20 cellular contexts compared by ENCODE assay signal in the genomic region with DNA sequence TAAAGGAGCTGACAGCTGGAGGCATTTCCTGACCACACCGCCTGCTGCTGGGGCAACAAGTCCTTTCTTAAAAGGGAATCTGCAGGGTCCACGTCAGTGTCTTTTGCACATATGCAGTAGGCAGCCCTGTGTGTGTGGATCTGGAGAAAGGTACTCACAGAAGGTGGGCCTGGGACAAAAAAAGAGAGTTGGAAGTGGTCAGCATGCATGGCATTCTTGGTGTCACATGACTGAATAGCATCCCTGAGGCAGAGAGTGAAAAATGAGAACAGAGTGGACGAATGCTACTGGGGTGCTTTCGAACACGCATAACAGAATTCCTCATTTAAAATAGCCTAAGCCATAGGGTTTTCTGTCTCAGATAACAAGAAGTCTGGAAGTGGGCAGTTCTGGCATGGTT.
"Had no signal": no experiment of that assay in that cellular context is flagged by ENCODE, and none has a peak within 500 bp of the region (broad histone marks: within the 10 kb centered on the region; RNA-seq: fewer than 3 reads in every experiment).

No MANE protein-coding gene starts in this region.

- FAIRE-seq: endothelial cell of umbilical vein, pancreas, urothelium cell line had no signal

- H3K4me3 ChIP-seq: coronary artery, mucosa of descending colon, pancreas, psoas muscle, skin epidermis had no signal

- H3K4me3 Mint-ChIP-seq: endodermal cell; naive thymus-derived CD8-positive, alpha-beta T cell; neural crest cell; type B pancreatic cell had no signal

- ATAC-seq: left lobe of liver; mucosa of descending colon; naive thymus-derived CD8-positive, alpha-beta T cell; pancreas; psoas muscle; sciatic nerve had no signal

- H3K4me1 Mint-ChIP-seq: endodermal cell, neural crest cell had no signal

- H3K36me3 Mint-ChIP-seq: type B pancreatic cell had no signal

- H3K9me3 Mint-ChIP-seq: neural crest cell, type B pancreatic cell had no signal

- H3K9me3 ChIP-seq: mucosa of descending colon, pancreas, psoas muscle had no signal

- H3K27ac ChIP-seq: coronary artery, foreskin keratinocyte, pancreas, psoas muscle, skin epidermis had no signal

- DNase-seq: effector CD4-positive, alpha-beta T cell; endodermal cell; erythroblast; foreskin keratinocyte; mammary epithelial cell; mucosa of descending colon; naive thymus-derived CD8-positive, alpha-beta T cell; occipital lobe; pancreas; psoas muscle; stimulated activated CD4-positive, alpha-beta T cell treated with anti-CD3 and anti-CD28 coated beads, Interleukin-12 subunit alpha, Interleukin-12 subunit beta, amount 100 ng/mL, for 4 hours; stimulated activated naive CD4-positive, alpha-beta T cell treated with Interleukin-2 at 50 U/mL for 16 hours had no signal

- H3K27ac Mint-ChIP-seq: endodermal cell; naive thymus-derived CD8-positive, alpha-beta T cell; type B pancreatic cell had no signal

- H3K27me3 Mint-ChIP-seq: type B pancreatic cell had no signal

- H3K36me3 ChIP-seq: pancreas had no signal

- H3K4me1 ChIP-seq: foreskin keratinocyte, pancreas, psoas muscle had no signal

- H3K27me3 ChIP-seq: foreskin keratinocyte, pancreas had no signal
